ENCODE assay signal across 18 cellular contexts in genomic region chr7:81704595-81704994, GRCh38.
DNase-seq lines count a peak whose midpoint lies in the region; ATAC-seq and TF ChIP-seq lines count a peak whose summit lies in the region.
"Had no signal": no experiment of that assay in that cellular context is flagged by ENCODE, and none has a peak within 500 bp of the region (broad histone marks: within the 10 kb centered on the region; RNA-seq: fewer than 3 reads in every experiment).

No MANE protein-coding gene starts in this region.

- H2AFZ ChIP-seq in mammary epithelial cell (ENCODE audit: low read depth, low read length) (peak overlapping the region; percentile 8), smooth muscle cell (ENCODE audit: low read depth) (peak overlapping the region; percentile 46)

- H3K4me1 ChIP-seq in mammary epithelial cell (ENCODE audit: insufficient read depth, low read length) (no peaks in the 10 kb centered on the region), breast epithelium (no peaks in the 10 kb centered on the region), smooth muscle cell (ENCODE audit: low read depth) (no peaks in the 10 kb centered on the region)
- H3K4me1 ChIP-seq: Peyer's patch had no signal

- ATAC-seq in naive thymus-derived CD8-positive, alpha-beta T cell, result no peak
- ATAC-seq in activated CD4-positive, alpha-beta T cell treated with anti-CD3 and anti-CD28 coated beads for 36 hours, result no peak

- POLR2A ChIA-PET in naive thymus-derived CD8-positive, alpha-beta T cell (lab: Charles Lee), result no interaction called here
- POLR2A ChIA-PET in activated CD4-positive, alpha-beta T cell treated with anti-CD3 and anti-CD28 coated beads for 36 hours (lab: Charles Lee), result no interaction called here

- DNase-seq in mammary epithelial cell (no peak), breast epithelium (ENCODE audit: low spot score in 2 of 2) (no peak), SK-MEL-5 (ENCODE audit: low read depth, low spot score) (peak; percentile 76), fibroblast of villous mesenchyme (ENCODE audit: low read depth) (peak; percentile 86), smooth muscle cell (lab: John Stamatoyannopoulos, UW; ENCODE audit: unreplicated experiment) (no peak)
- DNase-seq in naive thymus-derived CD8-positive, alpha-beta T cell, result no peak
- no peak for DNase-seq in stimulated activated CD4-positive, alpha-beta T cell treated with anti-CD3 and anti-CD28 coated beads, Interleukin-2, amount 100 ng/mL, for 24 hours
- no peak for DNase-seq in activated CD4-positive, alpha-beta T cell treated with anti-CD3 and anti-CD28 coated beads for 36 hours
- DNase-seq: C1 segment of cervical spinal cord, DMS153, HFFc6, KG1, NCI-H1048, NCI-H1436 treated with DMSO at 0.1 percent for 48 hours, NCI-H2081, NCI-H510A, Peyer's patch, Right ventricle myocardium superior had no signal

- H4K20me1 ChIP-seq in mammary epithelial cell (ENCODE audit: insufficient read depth, low read length) (no peaks in the 10 kb centered on the region), smooth muscle cell (ENCODE audit: low read depth) (no peaks in the 10 kb centered on the region)

- H3K27ac ChIP-seq in mammary epithelial cell (ENCODE audit: insufficient read depth, low read depth, low read length) (no peak overlapping the region), breast epithelium (no peak overlapping the region), smooth muscle cell (ENCODE audit: low read depth) (peak overlapping the region; percentile 21)
- H3K27ac ChIP-seq: Peyer's patch had no signal

- H3K4me3 Mint-ChIP-seq in naive thymus-derived CD8-positive, alpha-beta T cell, result no peak overlapping the region
- H3K4me3 Mint-ChIP-seq in activated CD4-positive, alpha-beta T cell treated with anti-CD3 and anti-CD28 coated beads for 36 hours, result no peak overlapping the region
- H3K4me3 Mint-ChIP-seq: HFFc6 had no signal

- no peak overlapping the region for H3K27ac Mint-ChIP-seq in naive thymus-derived CD8-positive, alpha-beta T cell
- H3K27ac Mint-ChIP-seq in activated CD4-positive, alpha-beta T cell treated with anti-CD3 and anti-CD28 coated beads for 36 hours, result no peak overlapping the region
- H3K27ac Mint-ChIP-seq: HFFc6 had no signal

- H3K9ac ChIP-seq in mammary epithelial cell (ENCODE audit: insufficient read depth, low read length) (no peak overlapping the region), smooth muscle cell (ENCODE audit: low read depth) (no peak overlapping the region)

- CTCF ChIA-PET in mammary epithelial cell (lab: Charles Lee; ENCODE audit: low non-redundant PET), result no interaction called here
- CTCF ChIA-PET in activated CD4-positive, alpha-beta T cell treated with anti-CD3 and anti-CD28 coated beads for 36 hours (lab: Charles Lee), result no interaction called here

- H3K27me3 ChIP-seq in mammary epithelial cell (ENCODE audit: insufficient read depth, low read length), result no peaks in the 10 kb centered on the region
- no peaks in the 10 kb centered on the region for H3K27me3 ChIP-seq in breast epithelium
- no peaks in the 10 kb centered on the region for H3K27me3 ChIP-seq in smooth muscle cell (ENCODE audit: low read depth)
- H3K27me3 ChIP-seq: Peyer's patch had no signal

- in situ Hi-C loops in mammary epithelial cell (cut with MboI; ENCODE audit: low sequenced_read_pairs in 2 of 2), result loop anchor here in 1 of 2 donors (10.0 kb wide), 1 partner anchor 200 kb away; no protein-coding TSS in a partner anchor
- in situ Hi-C loops in SK-MEL-5 (cut with HindIII; ENCODE audit: low pct_unique_long_range_greater_than_20kb, low sequenced_read_pairs), result no loop called here

- H3K79me2 ChIP-seq in mammary epithelial cell (ENCODE audit: insufficient read depth, low read length) (no peaks in the 10 kb centered on the region), smooth muscle cell (ENCODE audit: low read depth) (no peaks in the 10 kb centered on the region)

- TF ChIP-seq POLR2A in breast epithelium (IDR thresholded peaks at IDR 0.05), result no peak

- H3K36me3 Mint-ChIP-seq in naive thymus-derived CD8-positive, alpha-beta T cell, result no peaks in the 10 kb centered on the region
- H3K36me3 Mint-ChIP-seq in activated CD4-positive, alpha-beta T cell treated with anti-CD3 and anti-CD28 coated beads for 36 hours (ENCODE audit: low read depth), result no peaks in the 10 kb centered on the region

- H3K4me2 ChIP-seq in mammary epithelial cell (ENCODE audit: insufficient read depth, low read depth, low read length) (no peak overlapping the region), smooth muscle cell (peak overlapping the region; percentile 51)

- intact Hi-C loops in mammary epithelial cell (cut with micrococcal nuclease) (no loop called here), breast epithelium (cut with DNase I; ENCODE audit: low total_unique reads) (no loop called here)
- intact Hi-C loops in activated CD4-positive, alpha-beta T cell treated with anti-CD3 and anti-CD28 coated beads for 36 hours (cut with DNase I, micrococcal nuclease), result no loop called here

- dilution Hi-C loops in mammary epithelial cell (cut with HindIII; ENCODE audit: low sequenced_read_pairs), result no loop called here

- H3K4me1 Mint-ChIP-seq in naive thymus-derived CD8-positive, alpha-beta T cell, result no peaks in the 10 kb centered on the region
- no peaks in the 10 kb centered on the region for H3K4me1 Mint-ChIP-seq in activated CD4-positive, alpha-beta T cell treated with anti-CD3 and anti-CD28 coated beads for 36 hours

- H3K36me3 ChIP-seq in mammary epithelial cell (ENCODE audit: insufficient read depth, low read length) (no peaks in the 10 kb centered on the region), breast epithelium (no peaks in the 10 kb centered on the region), smooth muscle cell (ENCODE audit: low read depth) (no peaks in the 10 kb centered on the region)
- H3K36me3 ChIP-seq: Peyer's patch had no signal

- no TSS peak for BruUV-seq in mammary epithelial cell (replicated peaks; lab: Mats Ljungman, UMichigan)

- no peak overlapping the region for H3K4me3 ChIP-seq in mammary epithelial cell (replicated peaks in 1 of 3; ENCODE audit: insufficient read depth in 1 of 3, low read depth in 2 of 3, low read length in 3 of 3)
- H3K4me3 ChIP-seq in breast epithelium, result no peak overlapping the region
- no peak overlapping the region for H3K4me3 ChIP-seq in fibroblast of villous mesenchyme (ENCODE audit: low read depth, low read length)
- H3K4me3 ChIP-seq in smooth muscle cell, result no peak overlapping the region
- H3K4me3 ChIP-seq: Peyer's patch had no signal

- H3K9me3 ChIP-seq in mammary epithelial cell (replicated peaks; ENCODE audit: insufficient read depth, low read length) (no peaks in the 10 kb centered on the region), breast epithelium (no peaks in the 10 kb centered on the region), smooth muscle cell (replicated peaks; ENCODE audit: low read depth) (no peaks in the 10 kb centered on the region)
- H3K9me3 ChIP-seq: Peyer's patch had no signal

- 67% methylated on average over 3 of the region's 3 CpGs for WGBS in mammary epithelial cell (ENCODE audit: low coverage, missing lambda C conversion rate)
- 42% methylated on average over 3 of the region's 3 CpGs for WGBS in smooth muscle cell (ENCODE audit: low lambda C conversion rate)

- no peaks in the 10 kb centered on the region for H3K27me3 Mint-ChIP-seq in naive thymus-derived CD8-positive, alpha-beta T cell
- no peaks in the 10 kb centered on the region for H3K27me3 Mint-ChIP-seq in activated CD4-positive, alpha-beta T cell treated with anti-CD3 and anti-CD28 coated beads for 36 hours

- H3K9me3 Mint-ChIP-seq in naive thymus-derived CD8-positive, alpha-beta T cell, result peaks cover 0 to 4% (median 0%) of the 10 kb centered on the region in 9 donors
- peaks cover 1% of the 10 kb centered on the region for H3K9me3 Mint-ChIP-seq in activated CD4-positive, alpha-beta T cell treated with anti-CD3 and anti-CD28 coated beads for 36 hours (ENCODE audit: low read depth)
- H3K9me3 Mint-ChIP-seq: HFFc6 had no signal

- TF ChIP-seq CTCF in mammary epithelial cell (conservative IDR thresholded peaks at IDR 0.05 in 1 of 2, IDR thresholded peaks at IDR 0.05 in 1 of 2; ENCODE audit: extremely low read depth in 1 of 2, insufficient read depth in 1 of 2, low read depth in 1 of 2, low read length in 2 of 2) (no peak), breast epithelium (IDR thresholded peaks at IDR 0.05) (no peak), fibroblast of villous mesenchyme (IDR thresholded peaks at IDR 0.05; ENCODE audit: insufficient read depth, low read depth, low read length) (no peak), smooth muscle cell (IDR thresholded peaks at IDR 0.05; ENCODE audit: borderline replicate concordance, insufficient read depth, poor library complexity, severe bottlenecking) (no peak)

- no peaks in the 10 kb centered on the region for H3F3A ChIP-seq in smooth muscle cell (ENCODE audit: low read depth)

Comparison
In these comparisons a context has a peak if more than half of its experiments do, and no peak if none do; other contexts are left out.
1. DNase-seq: peak in SK-MEL-5 (single experiment) and fibroblast of villous mesenchyme (single experiment); none in mammary epithelial cell (single experiment), breast epithelium (0 of 2), smooth muscle cell (single experiment), naive thymus-derived CD8-positive, alpha-beta T cell (0 of 10), stimulated activated CD4-positive, alpha-beta T cell treated with anti-CD3 and anti-CD28 coated beads, Interleukin-2, amount 100 ng/mL, for 24 hours (0 of 2) and activated CD4-positive, alpha-beta T cell treated with anti-CD3 and anti-CD28 coated beads for 36 hours (single experiment).